In genomic region chr10:6162589-6163356, GRCh38 we compare ENCODE assay signal across 7 cellular contexts. TPM values are rescaled to one million over a fixed set of nuclear protein-coding genes. Genes with fewer than 3 reads are reported as not detected.
DNase-seq lines count a peak whose midpoint lies in the region; ATAC-seq and TF ChIP-seq lines count a peak whose summit lies in the region.

No MANE protein-coding gene starts in this region.

- POLR2A ChIA-PET in WTC11 (lab: Charles Lee) = interaction anchor here (1.0 to 1.2 kb wide), 2 partner anchors 19 to 40 kb away, joined by 3 to 6 read pairs; partner anchors contain the start of gene PFKFB3

- H3K27me3 Mint-ChIP-seq in WTC11 (ENCODE audit: low read depth) = peaks cover 6% of the 10 kb centered on the region
- no peaks in the 10 kb centered on the region for H3K27me3 Mint-ChIP-seq in stimulated activated memory B cell treated with anti-CD40 and anti-IgM and Interleukin-4, amounts not matched to agents 10 μg/mL and 1 μg/mL and 100 μg/mL, for 72 hours

- no peaks in the 10 kb centered on the region for H3K27me3 ChIP-seq in right atrium auricular region

- TF ChIP-seq CTCF in HFF-Myc (IDR thresholded peaks at IDR 0.05; ENCODE audit: low read depth, low read length, missing control alignments) (no peak), WTC11 (IDR thresholded peaks at IDR 0.05) (no peak), right atrium auricular region (IDR thresholded peaks at IDR 0.05) (no peak)

- H3K9me3 ChIP-seq in right atrium auricular region = no peaks in the 10 kb centered on the region

- no peaks in the 10 kb centered on the region for H3K9me3 Mint-ChIP-seq in WTC11
- no peaks in the 10 kb centered on the region for H3K9me3 Mint-ChIP-seq in stimulated activated memory B cell treated with anti-CD40 and anti-IgM and Interleukin-4, amounts not matched to agents 10 μg/mL and 1 μg/mL and 100 μg/mL, for 72 hours

- H3K36me3 ChIP-seq in right atrium auricular region = no peaks in the 10 kb centered on the region

- intact Hi-C loops in left colon (cut with DNase I, micrococcal nuclease) = no loop called here

- peaks cover 0 to 28% of the 10 kb centered on the region in 2 donors for H3K4me1 ChIP-seq in right atrium auricular region

- peak; percentile 25 for ATAC-seq in WTC11
- ATAC-seq in stimulated activated memory B cell treated with anti-CD40 and anti-IgM and Interleukin-4, amounts not matched to agents 10 μg/mL and 1 μg/mL and 100 μg/mL, for 72 hours = no peak
- no peak for ATAC-seq in left colon

- no peak for DNase-seq in HFF-Myc (ENCODE audit: extremely low read depth, low read depth)
- peak; percentile 40 for DNase-seq in WTC11 (ENCODE audit: low spot score)
- no peak for DNase-seq in right atrium auricular region (ENCODE audit: low spot score)
- no peak for DNase-seq in AG08395 (ENCODE audit: low spot score)
- DNase-seq in NCI-H2107 treated with DMSO at 0.1 percent for 48 hours (lab: John Stamatoyannopoulos, UW; ENCODE audit: unreplicated experiment) = no peak
- no peak for DNase-seq in left colon

- H3K36me3 Mint-ChIP-seq in WTC11 = peaks cover 3% of the 10 kb centered on the region; the same call in 1 of the 2 replicates
- H3K36me3 Mint-ChIP-seq in stimulated activated memory B cell treated with anti-CD40 and anti-IgM and Interleukin-4, amounts not matched to agents 10 μg/mL and 1 μg/mL and 100 μg/mL, for 72 hours = peaks cover 4% of the 10 kb centered on the region

- H3K4me3 ChIP-seq in HFF-Myc (replicated peaks; ENCODE audit: low read depth, low read length) = peak overlapping the region; percentile 63; the same call in 1 of the 2 replicates
- peak overlapping the region; percentile 24 to 84 for H3K4me3 ChIP-seq in right atrium auricular region

- H3K27ac Mint-ChIP-seq in WTC11 = peak overlapping the region; percentile 53; the same call in 1 of the 2 replicates
- H3K27ac Mint-ChIP-seq in stimulated activated memory B cell treated with anti-CD40 and anti-IgM and Interleukin-4, amounts not matched to agents 10 μg/mL and 1 μg/mL and 100 μg/mL, for 72 hours = peak overlapping the region; percentile 94

- peaks cover 21% of the 10 kb centered on the region for H3K4me1 Mint-ChIP-seq in WTC11
- peaks cover 46% of the 10 kb centered on the region for H3K4me1 Mint-ChIP-seq in stimulated activated memory B cell treated with anti-CD40 and anti-IgM and Interleukin-4, amounts not matched to agents 10 μg/mL and 1 μg/mL and 100 μg/mL, for 72 hours

- H3K27ac ChIP-seq in right atrium auricular region = peak overlapping the region; percentile 97

- H3K4me3 Mint-ChIP-seq in WTC11 = peak overlapping the region; percentile 27
- peak overlapping the region; percentile 69 for H3K4me3 Mint-ChIP-seq in stimulated activated memory B cell treated with anti-CD40 and anti-IgM and Interleukin-4, amounts not matched to agents 10 μg/mL and 1 μg/mL and 100 μg/mL, for 72 hours

- CTCF ChIA-PET in WTC11 (lab: Charles Lee) = interaction anchor here (0.7 to 2.3 kb wide), 7 partner anchors 10 to 244 kb away, joined by 3 to 13 read pairs (median 4); partner anchors contain the start of gene PFKFB3

TF ChIP-seq in WTC11, 78 proteins besides CTCF, POLR2A, EP300 and RAD21:
- TF ChIP-seq ZNF138 (CRISPR knock-in tag; conservative IDR thresholded peaks at IDR 0.05) = no peak
- TF ChIP-seq NR1H2 (CRISPR knock-in tag; IDR thresholded peaks at IDR 0.05) = no peak
- TF ChIP-seq OVOL2 (CRISPR knock-in tag; IDR thresholded peaks at IDR 0.05; ENCODE audit: borderline replicate concordance) = no peak
- no peak for TF ChIP-seq PRRX2 (CRISPR knock-in tag; IDR thresholded peaks at IDR 0.05)
- no peak for TF ChIP-seq TCF7 (CRISPR knock-in tag; IDR thresholded peaks at IDR 0.05; ENCODE audit: low read depth)
- TF ChIP-seq HMGA2 (CRISPR knock-in tag; IDR thresholded peaks at IDR 0.05) = no peak
- TF ChIP-seq RELA (CRISPR knock-in tag; IDR thresholded peaks at IDR 0.05; ENCODE audit: borderline replicate concordance) = no peak
- TF ChIP-seq TEAD4 (CRISPR knock-in tag; IDR thresholded peaks at IDR 0.05) = no peak
- TF ChIP-seq SMAD3 (CRISPR knock-in tag; IDR thresholded peaks at IDR 0.05; ENCODE audit: borderline replicate concordance) = no peak
- no peak for TF ChIP-seq MYBL2 (CRISPR knock-in tag; IDR thresholded peaks at IDR 0.05)
- TF ChIP-seq ZNF423 (CRISPR knock-in tag; IDR thresholded peaks at IDR 0.05) = no peak
- TF ChIP-seq JUN (CRISPR knock-in tag; IDR thresholded peaks at IDR 0.05) = no peak
- TF ChIP-seq CREB1 (CRISPR knock-in tag; IDR thresholded peaks at IDR 0.05) = no peak
- TF ChIP-seq RORB (CRISPR knock-in tag; IDR thresholded peaks at IDR 0.05) = no peak
- no peak for TF ChIP-seq NFE2L1 (CRISPR knock-in tag; IDR thresholded peaks at IDR 0.05)
- no peak for TF ChIP-seq MXD4 (CRISPR knock-in tag; IDR thresholded peaks at IDR 0.05; ENCODE audit: borderline replicate concordance)
- TF ChIP-seq TEAD1 (CRISPR knock-in tag; IDR thresholded peaks at IDR 0.05) = no peak
- TF ChIP-seq PREB (CRISPR knock-in tag; IDR thresholded peaks at IDR 0.05; ENCODE audit: borderline replicate concordance) = no peak
- TF ChIP-seq FOXP1 (CRISPR knock-in tag; IDR thresholded peaks at IDR 0.05; ENCODE audit: borderline replicate concordance) = no peak

RNA-seq across cellular contexts. Expression of gene PFKFB3, which starts 40.0 kb away (rescaled TPM):
- total RNA-seq in WTC11 (2021) (30.6 to 42.5 TPM (median 40.7 TPM) in 3 replicates), right atrium auricular region (10 to 100 TPM in 1 of 2 donors, 1 to 10 TPM in 1; 9.4 to 16.5 TPM), left colon (10 to 100 TPM; 19.1 to 20.2 TPM)
